ENCODE assay signal across 1 cellular context in the genomic region with DNA sequence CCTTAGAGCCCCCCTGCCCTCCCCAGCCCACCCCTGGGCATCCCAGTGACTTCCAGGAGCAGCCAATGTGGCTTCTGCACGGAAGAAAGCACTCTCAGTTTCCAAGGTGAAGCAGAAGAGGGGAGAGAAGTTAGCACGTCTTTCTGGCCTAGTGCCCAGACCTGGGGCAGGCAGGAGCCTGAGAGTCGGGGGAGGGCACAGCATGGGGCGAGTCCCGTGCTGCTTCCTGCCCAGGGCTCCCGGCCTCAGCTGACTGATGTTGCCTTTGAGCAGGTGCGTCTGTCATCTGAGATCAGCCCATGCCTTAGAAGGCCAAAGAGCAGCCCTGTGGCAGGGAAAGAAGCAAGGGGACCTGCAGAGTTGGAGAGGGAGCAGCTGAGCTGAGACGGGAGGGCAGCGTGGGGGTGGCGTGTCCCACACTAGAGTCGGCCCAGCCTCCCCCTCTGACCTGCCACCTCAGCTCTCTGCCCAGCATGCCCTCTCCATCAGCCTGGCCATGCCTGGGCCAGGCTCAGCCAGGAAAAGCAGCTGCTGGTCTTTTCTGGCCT.
TF ChIP-seq lines count a peak whose summit lies in the region.

No MANE protein-coding gene starts in this region.

TF ChIP-seq in GM23338, 12 proteins besides CTCF, POLR2A, EP300 and RAD21 (continued from another document):
- no peak for TF ChIP-seq ZNF462 (CRISPR knock-in tag; IDR thresholded peaks at IDR 0.05)
- TF ChIP-seq POLR2AphosphoS5 (IDR thresholded peaks at IDR 0.05; ENCODE audit: low read depth): no peak
TF ChIP-seq in GM23338: peak in this region for 0.
